In the genomic region with DNA sequence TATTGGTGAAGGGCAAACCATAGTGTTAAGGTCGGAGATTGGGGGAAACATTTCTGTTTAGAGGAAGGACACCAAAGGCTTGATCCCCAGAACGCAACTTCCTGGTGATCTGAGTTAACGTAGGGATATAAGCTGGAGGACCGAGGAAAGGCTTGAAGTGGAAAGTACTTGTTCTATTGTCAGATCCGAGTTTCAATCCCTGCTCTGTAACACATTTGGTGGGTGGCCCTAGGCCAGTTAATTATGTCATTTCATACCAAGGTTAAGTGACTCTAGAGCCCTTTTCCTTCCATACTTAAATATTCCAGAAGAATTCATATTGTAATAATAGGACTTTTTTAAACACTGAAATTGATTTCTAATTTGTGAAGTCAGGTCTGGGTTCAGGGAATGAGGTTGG, we compare ENCODE assay signal across 20 cellular contexts.
"Had no signal": no experiment of that assay in that cellular context is flagged by ENCODE, and none has a peak within 500 bp of the region (broad histone marks: within the 10 kb centered on the region; RNA-seq: fewer than 3 reads in every experiment).

No MANE protein-coding gene starts in this region.

- H3K27ac ChIP-seq: RWPE1, SJCRH30 had no signal

- H3K36me3 ChIP-seq: SJCRH30 had no signal

- DNase-seq: KBM-7; MV-4-11; NCI-H1048; NCI-H1105; NCI-H1417 treated with DMSO at 0.1 percent for 48 hours; NCI-H146; NCI-H1694 treated with DMSO at 0.1 percent for 48 hours; NCI-H1930; NCI-H2081; NCI-H2227 treated with DMSO at 0.1 percent for 48 hours; NCI-H524; NCI-H526 treated with DMSO at 0.1 percent for 48 hours; NCI-H748 treated with DMSO at 0.1 percent for 48 hours; NK-92 treated with Interleukin-12 subunit alpha and Interleukin-12 subunit beta, amount 100 ng/mL, for 24 hours; PC-3; SHP77 treated with DMSO at 0.1 percent for 48 hours; SJCRH30 had no signal

- ATAC-seq: Panc1, PC-3, SK-N-SH treated with all-trans-retinoic acid at 6 μM for 48 hours had no signal

- H3K27me3 ChIP-seq: SJCRH30 had no signal

- H3K9me3 ChIP-seq: SJCRH30 had no signal

- H3K4me3 ChIP-seq: SJCRH30 had no signal
